Comparison of ENCODE assay signal across 13 cellular contexts in genomic region chr5:111415053-111415452, GRCh38.
"Had no signal": no experiment of that assay in that cellular context is flagged by ENCODE, and none has a peak within 500 bp of the region (broad histone marks: within the 10 kb centered on the region; RNA-seq: fewer than 3 reads in every experiment).

No MANE protein-coding gene starts in this region.

- H3K4me1 Mint-ChIP-seq: neural crest cell had no signal

- H3K9me3 Mint-ChIP-seq: neural crest cell had no signal

- ATAC-seq: right lobe of liver, WTC11 had no signal

- H3K27ac Mint-ChIP-seq: WTC11 had no signal

- H3K27me3 Mint-ChIP-seq: activated naive CD4-positive, alpha-beta T cell treated with anti-CD3 and anti-CD28 coated beads, Interleukin-2, amount 50 U/mL, for 24 hours had no signal

- DNase-seq: activated CD4-positive, alpha-beta T cell treated with anti-CD3 and anti-CD28 coated beads, Interleukin-2, amount 50 U/mL, for 4 hours; aorta; cortex of kidney; effector CD4-positive, alpha-beta T cell; islet precursor cell; right lobe of liver; SJCRH30; stomach; testis; upper lobe of left lung had no signal

- H3K4me3 Mint-ChIP-seq: activated naive CD4-positive, alpha-beta T cell treated with anti-CD3 and anti-CD28 coated beads, Interleukin-2, amount 50 U/mL, for 24 hours; neural crest cell; WTC11 had no signal
